8 cellular contexts compared by ENCODE assay signal in genomic region chr5:95822038-95822407, GRCh38. TPM values are rescaled to one million over a fixed set of nuclear protein-coding genes. Genes with fewer than 3 reads are reported as not detected.
A peak's percentile ranks its signal among the peaks of the same experiment; 100 is the strongest.
DNase-seq lines count a peak whose midpoint lies in the region; ATAC-seq lines count a peak whose summit lies in the region.

No MANE protein-coding gene starts in this region.

- peak overlapping the region; percentile 91 for H3K4me3 Mint-ChIP-seq in activated CD4-positive, alpha-beta memory T cell treated with anti-CD3 and anti-CD28 coated beads, Interleukin-2, amount 10 ng/mL, durations not matched to agents 7 days and 5 days
- H3K4me3 Mint-ChIP-seq in naive thymus-derived CD4-positive, alpha-beta T cell: peak overlapping the region; percentile 91 to 100 (median 99)

- no peaks in the 10 kb centered on the region for H3K9me3 Mint-ChIP-seq in activated CD4-positive, alpha-beta memory T cell treated with anti-CD3 and anti-CD28 coated beads, Interleukin-2, amount 10 ng/mL, durations not matched to agents 7 days and 5 days
- peaks cover 0 to 3% (median 0%) of the 10 kb centered on the region in 11 donors for H3K9me3 Mint-ChIP-seq in naive thymus-derived CD4-positive, alpha-beta T cell

- intact Hi-C loops in naive thymus-derived CD4-positive, alpha-beta T cell (cut with micrococcal nuclease): loop anchor here (1.0 to 10.0 kb wide), 16 partner anchors 14 to 1360 kb away; partner anchors contain the start of genes ARSK (in 2 of the 2), CAST (in 2 of the 2), RIOK2 (in 2 of the 2) and ELL2 (in 1 of the 2)

- CTCF ChIA-PET in activated CD4-positive, alpha-beta memory T cell treated with anti-CD3 and anti-CD28 coated beads, Interleukin-2, amount 10 ng/mL, durations not matched to agents 7 days and 5 days (lab: Charles Lee): interaction anchor here (0.6 to 8.5 kb wide), 12 partner anchors 10 to 175 kb away, joined by 3 to 75 read pairs (median 9); partner anchors contain the start of gene RFESD
- CTCF ChIA-PET in naive thymus-derived CD4-positive, alpha-beta T cell (lab: Charles Lee): interaction anchor here (0.7 to 8.7 kb wide), 12 partner anchors 10 to 780 kb away, joined by 3 to 68 read pairs (median 7); no protein-coding TSS in a partner anchor

- peaks cover 31% of the 10 kb centered on the region for H3K36me3 Mint-ChIP-seq in activated CD4-positive, alpha-beta memory T cell treated with anti-CD3 and anti-CD28 coated beads, Interleukin-2, amount 10 ng/mL, durations not matched to agents 7 days and 5 days (ENCODE audit: low read depth)
- peaks cover 0 to 8% (median 4%) of the 10 kb centered on the region in 5 donors for H3K36me3 Mint-ChIP-seq in naive thymus-derived CD4-positive, alpha-beta T cell

- H3K27ac Mint-ChIP-seq in activated CD4-positive, alpha-beta memory T cell treated with anti-CD3 and anti-CD28 coated beads, Interleukin-2, amount 10 ng/mL, durations not matched to agents 7 days and 5 days: peak overlapping the region; percentile 88
- H3K27ac Mint-ChIP-seq in naive thymus-derived CD4-positive, alpha-beta T cell: peak overlapping the region; percentile 91 to 97 (median 95)

- H3K27me3 ChIP-seq in H7 (ENCODE audit: control insufficient read depth, insufficient read depth, low read length): no peaks in the 10 kb centered on the region
- no peaks in the 10 kb centered on the region for H3K27me3 ChIP-seq in naive thymus-derived CD4-positive, alpha-beta T cell (ENCODE audit: control insufficient read depth in 2 of 2, insufficient read depth in 2 of 2, low read length in 2 of 2)

- ATAC-seq in naive thymus-derived CD4-positive, alpha-beta T cell: peak; percentile 17

- H3K36me3 ChIP-seq in H7 (replicated peaks; ENCODE audit: control insufficient read depth, insufficient read depth, low read length): no peaks in the 10 kb centered on the region
- H3K36me3 ChIP-seq in naive thymus-derived CD4-positive, alpha-beta T cell (ENCODE audit: control insufficient read depth in 2 of 3, insufficient read depth in 3 of 3, low read length in 3 of 3): no peaks in the 10 kb centered on the region

- peak overlapping the region; percentile 65 for H3K4me3 ChIP-seq in H7 (ENCODE audit: insufficient read depth, low read depth, low read length)
- H3K4me3 ChIP-seq in naive thymus-derived CD4-positive, alpha-beta T cell (ENCODE audit: low read length): peak overlapping the region; percentile 93

- peak; percentile 23 to 24 for DNase-seq in NCI-H2081 (lab: John Stamatoyannopoulos, UW)
- no peak for DNase-seq in NCI-H2081 treated with DMSO at 0.1 percent for 48 hours (lab: John Stamatoyannopoulos, UW)
- DNase-seq in H7: peak; percentile 62
- peak; percentile 86 for DNase-seq in NAMALWA (ENCODE audit: low spot score)
- peak; percentile 32 for DNase-seq in activated CD4-positive, alpha-beta memory T cell treated with anti-CD3 and anti-CD28 coated beads, Interleukin-2, amount 10 ng/mL, durations not matched to agents 7 days and 5 days
- peak; percentile 70 for DNase-seq in fibroblast of gingiva (ENCODE audit: low read depth)
- DNase-seq in naive thymus-derived CD4-positive, alpha-beta T cell: peak in 5 of 9 donors; percentile 26 to 37 (median 34)
- DNase-seq in NCI-H226: no peak

- peaks cover 44 to 45% of the 10 kb centered on the region in 2 donors for H3K4me1 ChIP-seq in naive thymus-derived CD4-positive, alpha-beta T cell (ENCODE audit: control insufficient read depth in 2 of 2, insufficient read depth in 2 of 2, low read length in 2 of 2)

- H3K9me3 ChIP-seq in naive thymus-derived CD4-positive, alpha-beta T cell (ENCODE audit: control insufficient read depth in 2 of 3, low read length in 3 of 3): no peaks in the 10 kb centered on the region

- H3K27me3 Mint-ChIP-seq in activated CD4-positive, alpha-beta memory T cell treated with anti-CD3 and anti-CD28 coated beads, Interleukin-2, amount 10 ng/mL, durations not matched to agents 7 days and 5 days: no peaks in the 10 kb centered on the region
- H3K27me3 Mint-ChIP-seq in naive thymus-derived CD4-positive, alpha-beta T cell: no peaks in the 10 kb centered on the region

- peak overlapping the region; percentile 84 for H3K27ac ChIP-seq in naive thymus-derived CD4-positive, alpha-beta T cell (ENCODE audit: low read depth, low read length)

- POLR2A ChIA-PET in activated CD4-positive, alpha-beta memory T cell treated with anti-CD3 and anti-CD28 coated beads, Interleukin-2, amount 10 ng/mL, durations not matched to agents 7 days and 5 days (lab: Charles Lee): interaction anchor here (0.9 to 7.6 kb wide), 11 partner anchors 8 to 246 kb away, joined by 3 to 113 read pairs (median 6); partner anchors contain the start of gene RFESD
- POLR2A ChIA-PET in naive thymus-derived CD4-positive, alpha-beta T cell (lab: Charles Lee): interaction anchor here (1.0 to 11.8 kb wide), 10 partner anchors 9 to 715 kb away, joined by 3 to 157 read pairs (median 11); partner anchors contain the start of gene RFESD

- peaks cover 71% of the 10 kb centered on the region for H3K4me1 Mint-ChIP-seq in activated CD4-positive, alpha-beta memory T cell treated with anti-CD3 and anti-CD28 coated beads, Interleukin-2, amount 10 ng/mL, durations not matched to agents 7 days and 5 days
- peaks cover 54 to 78% (median 60%) of the 10 kb centered on the region in 7 donors for H3K4me1 Mint-ChIP-seq in naive thymus-derived CD4-positive, alpha-beta T cell

RNA-seq across cellular contexts. Expression of gene GLRX, which starts 0.5 kb away (rescaled TPM):
- 25.0 and 41.6 TPM in 2 replicates for total RNA-seq in H7 (2014; rRNA removed; shearing (Covaris generic))
- total RNA-seq in activated CD4-positive, alpha-beta memory T cell treated with anti-CD3 and anti-CD28 coated beads, Interleukin-2, amount 10 ng/mL, durations not matched to agents 7 days and 5 days: 10 to 100 TPM; 71.6 to 72.5 TPM
- total RNA-seq in naive thymus-derived CD4-positive, alpha-beta T cell: 10 to 100 TPM; 26.3 to 89.5 (median 55.6) TPM
- polyA plus RNA-seq in naive thymus-derived CD4-positive, alpha-beta T cell: 100 to 1,000 TPM; 187 to 205 TPM

Comparison
In these comparisons a context has a peak if more than half of its experiments do, and no peak if none do; other contexts are left out.
1. DNase-seq: peak in NCI-H2081 (2 of 2), H7 (single experiment), NAMALWA (single experiment), activated CD4-positive, alpha-beta memory T cell treated with anti-CD3 and anti-CD28 coated beads, Interleukin-2, amount 10 ng/mL, durations not matched to agents 7 days and 5 days (single experiment), fibroblast of gingiva (single experiment) and naive thymus-derived CD4-positive, alpha-beta T cell (5 of 9); none in NCI-H2081 treated with DMSO at 0.1 percent for 48 hours (single experiment) and NCI-H226 (single experiment).